Comparison of ENCODE assay signal across 22 cellular contexts in the genomic region with DNA sequence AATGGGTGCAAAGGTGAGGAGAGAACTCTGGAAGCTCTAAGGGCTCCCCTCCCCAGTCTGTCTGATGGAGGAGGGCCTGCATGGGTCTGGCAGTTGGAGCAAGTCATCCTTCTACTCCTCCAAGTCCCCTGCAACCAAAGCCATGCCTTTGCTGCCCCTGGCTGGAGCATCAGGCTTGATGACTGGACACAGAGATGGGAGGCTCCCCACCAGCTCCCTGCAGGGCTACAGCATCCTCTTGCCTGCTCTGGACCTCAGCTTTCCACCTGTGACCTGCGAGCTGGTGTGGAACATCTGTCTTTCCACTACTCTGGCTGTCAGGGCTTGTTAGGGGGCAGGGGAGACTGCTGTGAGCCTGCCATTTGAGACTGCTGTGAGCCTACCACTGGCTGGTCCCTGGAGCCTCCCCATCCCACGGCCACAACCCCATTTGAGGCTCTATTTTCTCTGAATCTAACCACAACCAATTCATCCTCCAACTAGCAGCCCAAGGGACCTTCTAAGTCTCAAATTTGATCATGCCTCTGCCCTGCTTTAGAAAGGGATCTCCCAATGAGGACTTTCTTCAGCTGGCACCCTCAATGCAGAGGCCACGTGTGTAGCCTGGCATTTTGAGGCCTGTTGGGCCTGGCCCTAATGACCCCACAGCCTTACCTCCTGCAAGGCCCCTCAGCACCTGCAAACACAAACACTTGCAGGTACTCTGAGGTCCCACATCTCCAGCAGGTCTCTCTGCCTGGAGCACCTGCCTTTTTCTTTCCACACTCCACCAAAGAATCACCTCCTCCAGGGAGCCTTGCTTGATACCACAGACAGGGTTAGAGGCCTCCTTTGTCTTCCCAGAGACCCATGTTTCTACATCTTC. TPM values are rescaled to one million over a fixed set of nuclear protein-coding genes. Genes with fewer than 3 reads are reported as not detected.
"Had no signal": no experiment of that assay in that cellular context is flagged by ENCODE, and none has a peak within 500 bp of the region (broad histone marks: within the 10 kb centered on the region; RNA-seq: fewer than 3 reads in every experiment).

No MANE protein-coding gene starts in this region.

- H3K4me2 ChIP-seq: hepatocyte had no signal

- H3K27me3 Mint-ChIP-seq: activated B cell treated with CpG ODN at 0.5 μM for 24 hours had no signal

- DNase-seq: activated B cell treated with CpG ODN at 0.5 μM for 24 hours; activated CD4-positive, alpha-beta T cell treated with anti-CD3 and anti-CD28 coated beads, Interleukin-2, amount 10 ng/mL, durations not matched to agents 7 days and 5 days; activated naive CD4-positive, alpha-beta T cell treated with anti-CD3 and anti-CD28 coated beads, Interleukin-2, amount 50 U/mL, for 16 hours; amniotic stem cell; central memory CD4-positive, alpha-beta T cell; effector CD4-positive, alpha-beta T cell; islet precursor cell; small intestine; stimulated activated CD4-positive, alpha-beta T cell treated with anti-CD3 and anti-CD28 coated beads, Interleukin-4, amount 100 ng/mL, for 4 hours; stimulated activated CD8-positive, alpha-beta memory T cell treated with anti-CD3 and anti-CD28 coated beads, Interleukin-4, amount 100 ng/mL, for 48 hours; stomach; SW 1271 had no signal

- H3K4me3 Mint-ChIP-seq: activated B cell treated with CpG ODN at 0.5 μM for 24 hours; activated CD4-positive, alpha-beta T cell treated with anti-CD3 and anti-CD28 coated beads, Interleukin-2, amount 10 ng/mL, durations not matched to agents 7 days and 5 days had no signal

- H3K4me1 ChIP-seq: body of pancreas, right atrium auricular region had no signal

- ATAC-seq: body of pancreas had no signal

- H2AFZ ChIP-seq: hepatocyte had no signal

- H3K79me2 ChIP-seq: hepatocyte had no signal

- FAIRE-seq: small intestine, TTC549, urothelium cell line had no signal

- H3K36me3 ChIP-seq: esophagus muscularis mucosa, right atrium auricular region, stomach, thoracic aorta had no signal

- H3K27ac ChIP-seq: hepatocyte, thoracic aorta had no signal

- H3K27me3 ChIP-seq: body of pancreas, esophagus muscularis mucosa, hepatocyte, right atrium auricular region, stomach had no signal

- H3K27ac Mint-ChIP-seq: activated B cell treated with CpG ODN at 0.5 μM for 24 hours; activated CD4-positive, alpha-beta T cell treated with anti-CD3 and anti-CD28 coated beads, Interleukin-2, amount 10 ng/mL, durations not matched to agents 7 days and 5 days; activated T-helper 2 cell treated with anti-CD3 and anti-CD28 coated beads, Interferon-gamma antibody, Interleukin-2, Interleukin-4, amounts not matched to agents 10 μg/mL and 5 μg/mL and 100 μg/mL, durations not matched to agents 14 hours and 24 hours and 36 hours had no signal

- H3K9me3 Mint-ChIP-seq: activated B cell treated with CpG ODN at 0.5 μM for 24 hours; activated CD4-positive, alpha-beta T cell treated with anti-CD3 and anti-CD28 coated beads, Interleukin-2, amount 10 ng/mL, durations not matched to agents 7 days and 5 days; activated T-helper 2 cell treated with anti-CD3 and anti-CD28 coated beads, Interferon-gamma antibody, Interleukin-2, Interleukin-4, amounts not matched to agents 10 μg/mL and 5 μg/mL and 100 μg/mL, durations not matched to agents 14 hours and 24 hours and 36 hours had no signal

- H3K9me3 ChIP-seq: body of pancreas, esophagus muscularis mucosa, right atrium auricular region, stomach, thoracic aorta had no signal

- H3K4me3 ChIP-seq: body of pancreas, coronary artery, esophagus muscularis mucosa, hepatocyte, right atrium auricular region, stomach, thoracic aorta had no signal

RNA-seq across cellular contexts. Expression of gene P2RY6, which starts 9.9 kb away (rescaled TPM):
- total RNA-seq: activated CD4-positive, alpha-beta T cell treated with anti-CD3 and anti-CD28 coated beads, Interleukin-2, amount 10 ng/mL, durations not matched to agents 7 days and 5 days; activated T-helper 2 cell treated with anti-CD3 and anti-CD28 coated beads, Interferon-gamma antibody, Interleukin-2, Interleukin-4, amounts not matched to agents 10 μg/mL and 5 μg/mL and 100 μg/mL, durations not matched to agents 14 hours and 24 hours and 36 hours; body of pancreas; T-helper 2 cell treated with Interferon-gamma antibody and Interleukin-4, amounts not matched to agents 100 ng/mL and 5 ng/mL, for 36 hours had no signal

RNA-seq across cellular contexts. Expression of gene ARHGEF17, which starts 26.0 kb away (rescaled TPM):
- total RNA-seq: activated CD4-positive, alpha-beta T cell treated with anti-CD3 and anti-CD28 coated beads, Interleukin-2, amount 10 ng/mL, durations not matched to agents 7 days and 5 days had no signal
